34 cellular contexts compared by ENCODE assay signal in the genomic region with DNA sequence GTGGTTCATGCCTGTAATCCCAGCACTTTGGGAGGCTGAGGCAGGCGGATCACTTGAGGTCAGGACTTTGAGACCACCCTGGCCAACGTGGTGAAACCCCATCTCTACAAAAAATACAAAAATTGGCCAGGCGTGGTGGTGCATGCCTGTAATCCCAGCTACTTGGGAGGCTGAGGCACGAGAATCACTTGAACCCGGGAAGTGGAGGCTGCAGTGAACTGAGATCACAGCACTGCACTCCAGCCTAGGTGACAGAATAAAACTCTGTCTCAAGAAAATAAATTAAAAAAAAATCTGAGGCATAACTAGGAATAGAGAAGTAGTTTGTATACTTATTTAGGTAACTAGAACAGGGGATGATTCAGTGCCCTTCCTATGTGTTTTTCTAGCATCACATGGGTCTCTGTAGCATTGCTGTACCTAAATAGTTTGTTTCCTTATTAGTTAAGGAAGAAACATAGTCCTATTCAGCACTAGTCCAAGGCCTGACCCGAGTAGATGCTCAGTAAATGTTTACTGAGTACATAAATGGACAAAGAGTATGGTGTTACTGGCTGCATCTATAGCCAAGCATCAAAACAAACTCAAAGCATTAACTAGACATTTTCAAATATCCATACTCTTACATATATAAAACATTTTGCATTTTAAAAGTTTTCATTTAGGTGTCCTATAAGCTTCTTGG.
"Had no signal": no experiment of that assay in that cellular context is flagged by ENCODE, and none has a peak within 500 bp of the region (broad histone marks: within the 10 kb centered on the region; RNA-seq: fewer than 3 reads in every experiment).

No MANE protein-coding gene starts in this region.

- ATAC-seq: activated T-cell treated with anti-CD3 and anti-CD28 coated beads, Interleukin-2, amount 50 U/mL, for 72 hours; effector memory CD8-positive, alpha-beta T cell; foreskin keratinocyte; gastrocnemius medialis; heart left ventricle; T-helper 17 cell had no signal

- H3K27ac Mint-ChIP-seq: activated CD4-positive, alpha-beta memory T cell treated with anti-CD3 and anti-CD28 coated beads, Interleukin-2, amount 10 ng/mL, durations not matched to agents 7 days and 5 days; activated CD4-positive, alpha-beta T cell treated with anti-CD3 and anti-CD28 coated beads, Interleukin-2, amount 10 ng/mL, durations not matched to agents 7 days and 5 days; activated naive CD8-positive, alpha-beta T cell; activated T-cell treated with anti-CD3 and anti-CD28 coated beads, Interleukin-2, amount 50 U/mL, for 24 hours; activated T-cell treated with anti-CD3 and anti-CD28 coated beads, Interleukin-2, amount 50 U/mL, for 72 hours; dendritic cell treated with granulocyte-macrophage colony-stimulating factor and Interleukin-4, amounts not matched to agents 40 ng/mL and 50 ng/mL, for 4 days; T-helper 17 cell; T-helper 2 cell treated with Interferon-gamma antibody and Interleukin-4, amounts not matched to agents 5 μg/mL and 100 μg/mL, for 36 hours had no signal

- DNase-seq: activated CD4-positive, alpha-beta memory T cell treated with anti-CD3 and anti-CD28 coated beads, Interleukin-2, amount 10 ng/mL, durations not matched to agents 7 days and 5 days; activated CD4-positive, alpha-beta T cell treated with anti-CD3 and anti-CD28 coated beads for 1 hour; activated CD4-positive, alpha-beta T cell treated with anti-CD3 and anti-CD28 coated beads for 4 hours; activated CD4-positive, alpha-beta T cell treated with anti-CD3 and anti-CD28 coated beads, Interleukin-2, amount 10 ng/mL, durations not matched to agents 7 days and 5 days; activated CD4-positive, alpha-beta T cell treated with anti-CD3 and anti-CD28 coated beads, Interleukin-2, amount 50 U/mL, for 4 hours; activated CD4-positive, CD25-positive, alpha-beta regulatory T cell; activated CD8-positive, alpha-beta memory T cell treated with anti-CD3 and anti-CD28 coated beads, Interleukin-2, amount 50 U/mL, for 48 hours; activated gamma-delta T cell; activated naive CD4-positive, alpha-beta T cell treated with anti-CD3 and anti-CD28 coated beads, Interleukin-2, amount 50 U/mL, for 16 hours; activated naive CD4-positive, alpha-beta T cell treated with Interleukin-2 at 50 U/mL for 16 hours; activated T-cell treated with anti-CD3 and anti-CD28 coated beads for 4 hours; activated T-cell treated with anti-CD3 and anti-CD28 coated beads, Interleukin-2, amount 50 U/mL, for 24 hours; activated T-cell treated with anti-CD3 and anti-CD28 coated beads, Interleukin-2, amount 50 U/mL, for 72 hours; amniotic stem cell; anterior cingulate cortex; brain microvascular endothelial cell; effector CD4-positive, alpha-beta T cell; effector memory CD8-positive, alpha-beta T cell; erythroblast; foreskin keratinocyte; gastrocnemius medialis; glutamatergic neuron; heart left ventricle; T-helper 1 cell; T-helper 17 cell; T1000 had no signal

- FAIRE-seq: astrocyte, bronchial epithelial cell had no signal

- H3K4me1 ChIP-seq: foreskin keratinocyte had no signal

- H3K4me3 Mint-ChIP-seq: activated CD4-positive, alpha-beta memory T cell treated with anti-CD3 and anti-CD28 coated beads, Interleukin-2, amount 10 ng/mL, durations not matched to agents 7 days and 5 days; activated CD4-positive, alpha-beta T cell treated with anti-CD3 and anti-CD28 coated beads, Interleukin-2, amount 10 ng/mL, durations not matched to agents 7 days and 5 days; activated naive CD8-positive, alpha-beta T cell; activated T-cell treated with anti-CD3 and anti-CD28 coated beads, Interleukin-2, amount 50 U/mL, for 24 hours; activated T-cell treated with anti-CD3 and anti-CD28 coated beads, Interleukin-2, amount 50 U/mL, for 72 hours; central memory CD8-positive, alpha-beta T cell; dendritic cell treated with granulocyte-macrophage colony-stimulating factor and Interleukin-4, amounts not matched to agents 40 ng/mL and 50 ng/mL, for 4 days; effector memory CD8-positive, alpha-beta T cell; T-helper 17 cell; T-helper 2 cell treated with Interferon-gamma antibody and Interleukin-4, amounts not matched to agents 5 μg/mL and 100 μg/mL, for 36 hours had no signal

- H3K9me3 ChIP-seq: esophagus muscularis mucosa, gastrocnemius medialis, heart left ventricle had no signal

- H3K27me3 Mint-ChIP-seq: activated CD4-positive, alpha-beta memory T cell treated with anti-CD3 and anti-CD28 coated beads, Interleukin-2, amount 10 ng/mL, durations not matched to agents 7 days and 5 days; activated CD4-positive, alpha-beta T cell treated with anti-CD3 and anti-CD28 coated beads, Interleukin-2, amount 10 ng/mL, durations not matched to agents 7 days and 5 days; activated naive CD8-positive, alpha-beta T cell; activated T-cell treated with anti-CD3 and anti-CD28 coated beads, Interleukin-2, amount 50 U/mL, for 24 hours; central memory CD8-positive, alpha-beta T cell; dendritic cell treated with granulocyte-macrophage colony-stimulating factor and Interleukin-4, amounts not matched to agents 40 ng/mL and 50 ng/mL, for 4 days; effector memory CD8-positive, alpha-beta T cell; T-helper 17 cell had no signal

- H3K27me3 ChIP-seq: brain microvascular endothelial cell, esophagus muscularis mucosa, foreskin keratinocyte, gastrocnemius medialis, heart left ventricle had no signal

- H3K36me3 ChIP-seq: brain microvascular endothelial cell, esophagus muscularis mucosa, gastrocnemius medialis, heart left ventricle had no signal

- H3K4me3 ChIP-seq: coronary artery, esophagus muscularis mucosa, gastrocnemius medialis, heart left ventricle had no signal

- H3K9me3 Mint-ChIP-seq: activated T-cell treated with anti-CD3 and anti-CD28 coated beads, Interleukin-2, amount 50 U/mL, for 24 hours; central memory CD8-positive, alpha-beta T cell; dendritic cell treated with granulocyte-macrophage colony-stimulating factor and Interleukin-4, amounts not matched to agents 40 ng/mL and 50 ng/mL, for 4 days; effector memory CD8-positive, alpha-beta T cell had no signal

- H3K27ac ChIP-seq: brain microvascular endothelial cell, coronary artery, esophagus muscularis mucosa, foreskin keratinocyte, gastrocnemius medialis, heart left ventricle had no signal
